9 cellular contexts compared by ENCODE assay signal in genomic region chr4:22410645-22411247, GRCh38.
A peak's percentile ranks its signal among the peaks of the same experiment; 100 is the strongest.
DNase-seq lines count a peak whose midpoint lies in the region; ATAC-seq, FAIRE-seq and TF ChIP-seq lines count a peak whose summit lies in the region.
"Had no signal": no experiment of that assay in that cellular context is flagged by ENCODE, and none has a peak within 500 bp of the region (broad histone marks: within the 10 kb centered on the region; RNA-seq: fewer than 3 reads in every experiment).

No MANE protein-coding gene starts in this region.

- H3K36me3 ChIP-seq in KMS-11 (ENCODE audit: insufficient read depth), result no peaks in the 10 kb centered on the region
- no peaks in the 10 kb centered on the region for H3K36me3 ChIP-seq in astrocyte (ENCODE audit: insufficient read depth, low read length)
- peaks cover 0 to 3% of the 10 kb centered on the region in 2 experiments for H3K36me3 ChIP-seq in mesenchymal stem cell (ENCODE audit: control insufficient read depth in 1 of 2, insufficient read depth in 2 of 2, low read depth in 1 of 2, low read length in 2 of 2)

- H3K23ac ChIP-seq in mesenchymal stem cell (ENCODE audit: low read length in 2 of 2), result no peak overlapping the region

- no peak overlapping the region for H2BK12ac ChIP-seq in mesenchymal stem cell (ENCODE audit: low read length in 2 of 2)

- no peak overlapping the region for H3K18ac ChIP-seq in mesenchymal stem cell (ENCODE audit: low read depth in 1 of 2, low read length in 2 of 2)

- H2AFZ ChIP-seq in KMS-11 (ENCODE audit: low read depth) (no peak overlapping the region), astrocyte (ENCODE audit: low read depth, low read length) (no peak overlapping the region), mesenchymal stem cell (ENCODE audit: low read depth, low read length) (no peak overlapping the region)

- peaks cover 2% of the 10 kb centered on the region for H3K36me3 Mint-ChIP-seq in astrocyte (ENCODE audit: low read depth, unreplicated experiment)
- peaks cover 4% of the 10 kb centered on the region for H3K36me3 Mint-ChIP-seq in activated naive CD8-positive, alpha-beta T cell treated with anti-CD3 and anti-CD28 coated beads for 36 hours

- no peak for ATAC-seq in HG03520 (IDR thresholded peaks at IDR 0.05; ENCODE audit: unreplicated experiment)

- H2AK5ac ChIP-seq in mesenchymal stem cell (ENCODE audit: low read length, severe bottlenecking), result no peak overlapping the region

- no peaks in the 10 kb centered on the region for H3K27me3 Mint-ChIP-seq in astrocyte (ENCODE audit: low read depth, unreplicated experiment)
- no peaks in the 10 kb centered on the region for H3K27me3 Mint-ChIP-seq in activated naive CD8-positive, alpha-beta T cell treated with anti-CD3 and anti-CD28 coated beads for 36 hours

- H3K27ac ChIP-seq in KMS-11, result no peak overlapping the region
- no peak overlapping the region for H3K27ac ChIP-seq in astrocyte (ENCODE audit: low read depth, low read length)
- H3K27ac ChIP-seq in mesenchymal stem cell (ENCODE audit: low read length, poor library complexity, severe bottlenecking), result no peak overlapping the region

- FAIRE-seq in astrocyte (lab: Jason Lieb, UNC), result no peak

- peaks cover 4% of the 10 kb centered on the region for H3K4me1 Mint-ChIP-seq in astrocyte (ENCODE audit: low read depth, unreplicated experiment)
- H3K4me1 Mint-ChIP-seq in activated naive CD8-positive, alpha-beta T cell treated with anti-CD3 and anti-CD28 coated beads for 36 hours, result no peaks in the 10 kb centered on the region

- H4K91ac ChIP-seq in mesenchymal stem cell (ENCODE audit: low read length), result no peak overlapping the region

- TF ChIP-seq CTCF in KMS-11 (conservative IDR thresholded peaks at IDR 0.05; ENCODE audit: low read depth, low read length), result peak; percentile 52; the same call in 1 of the 2 replicates
- peak; percentile 51 for TF ChIP-seq CTCF in astrocyte (IDR thresholded peaks at IDR 0.05; ENCODE audit: insufficient read depth, low read depth, low read length)

- no peak overlapping the region for H4K8ac ChIP-seq in mesenchymal stem cell (ENCODE audit: low read length)

- H3K79me2 ChIP-seq in KMS-11 (ENCODE audit: insufficient read depth, low read depth) (no peaks in the 10 kb centered on the region), astrocyte (ENCODE audit: insufficient read depth, low read length) (no peaks in the 10 kb centered on the region)

- no peak overlapping the region for H3K4me2 ChIP-seq in KMS-11
- H3K4me2 ChIP-seq in astrocyte (ENCODE audit: low read length), result no peak overlapping the region
- no peak overlapping the region for H3K4me2 ChIP-seq in mesenchymal stem cell (ENCODE audit: low read length, poor library complexity, severe bottlenecking)

- H3K79me1 ChIP-seq in mesenchymal stem cell (replicated peaks; ENCODE audit: low read length, poor library complexity, severe bottlenecking), result no peaks in the 10 kb centered on the region

- no peak overlapping the region for H3K27ac Mint-ChIP-seq in astrocyte (ENCODE audit: unreplicated experiment)
- H3K27ac Mint-ChIP-seq in activated naive CD8-positive, alpha-beta T cell treated with anti-CD3 and anti-CD28 coated beads for 36 hours, result no peak overlapping the region

- no peak overlapping the region for H2BK5ac ChIP-seq in mesenchymal stem cell (ENCODE audit: low read depth, low read length, poor library complexity, severe bottlenecking)

- no peaks in the 10 kb centered on the region for H3K9me3 Mint-ChIP-seq in astrocyte (ENCODE audit: unreplicated experiment)
- H3K9me3 Mint-ChIP-seq in activated naive CD8-positive, alpha-beta T cell treated with anti-CD3 and anti-CD28 coated beads for 36 hours, result no peaks in the 10 kb centered on the region

- H3K9ac ChIP-seq in KMS-11, result no peak overlapping the region
- H3K9ac ChIP-seq in astrocyte (ENCODE audit: low read length), result no peak overlapping the region
- H3K9ac ChIP-seq in mesenchymal stem cell (ENCODE audit: low read length), result no peak overlapping the region

- no peak overlapping the region for H2BK15ac ChIP-seq in mesenchymal stem cell (ENCODE audit: low read depth, poor library complexity, severe bottlenecking)

- H2BK120ac ChIP-seq in mesenchymal stem cell (ENCODE audit: low read depth, low read length), result no peak overlapping the region

- H3K4me3 ChIP-seq in KMS-11 (IDR thresholded peaks at IDR 0.05; ENCODE audit: insufficient read depth, low read depth, low read length), result no peak overlapping the region
- no peak overlapping the region for H3K4me3 ChIP-seq in astrocyte (ENCODE audit: insufficient read depth, low read depth, low read length)
- no peak overlapping the region for H3K4me3 ChIP-seq in mesenchymal stem cell (ENCODE audit: insufficient read depth in 1 of 2, low read depth in 1 of 2, low read length in 2 of 2)
- H3K4me3 ChIP-seq: HAP-1 had no signal

- DNase-seq in COR-L47 (lab: John Stamatoyannopoulos, UW), result peak; percentile 7
- no peak for DNase-seq in astrocyte (ENCODE audit: low read depth)
- peak; percentile 28 for DNase-seq in mesenchymal stem cell
- DNase-seq in activated naive CD8-positive, alpha-beta T cell treated with anti-CD3 and anti-CD28 coated beads for 36 hours, result no peak
- no peak for DNase-seq in HUDEP-2 (lab: John Stamatoyannopoulos, UW; ENCODE audit: unreplicated experiment in 76 of 76)
- DNase-seq in activated CD8-positive, alpha-beta memory T cell treated with anti-CD3 and anti-CD28 coated beads for 24 hours, result no peak

- H4K20me1 ChIP-seq in KMS-11 (ENCODE audit: insufficient read depth) (no peaks in the 10 kb centered on the region), astrocyte (ENCODE audit: insufficient read depth, low read length) (no peaks in the 10 kb centered on the region)

- no peak overlapping the region for H3K14ac ChIP-seq in mesenchymal stem cell (ENCODE audit: low read length in 2 of 2)

- WGBS in mesenchymal stem cell, result no CpG with 5 or more reads among the region's 1 CpG

- no peaks in the 10 kb centered on the region for H3K4me1 ChIP-seq in KMS-11 (ENCODE audit: low read depth, poor library complexity, severe bottlenecking)
- H3K4me1 ChIP-seq in astrocyte (ENCODE audit: insufficient read depth, low read length), result no peaks in the 10 kb centered on the region
- H3K4me1 ChIP-seq in mesenchymal stem cell (ENCODE audit: control insufficient read depth, insufficient read depth, low read depth, low read length), result no peaks in the 10 kb centered on the region
- H3K4me1 ChIP-seq: HAP-1 had no signal

- H3K4ac ChIP-seq in mesenchymal stem cell (ENCODE audit: low read depth in 1 of 2, low read length in 2 of 2), result no peak overlapping the region

- no peaks in the 10 kb centered on the region for H3K27me3 ChIP-seq in KMS-11 (ENCODE audit: insufficient read depth, low read depth)
- no peaks in the 10 kb centered on the region for H3K27me3 ChIP-seq in astrocyte (ENCODE audit: insufficient read depth, low read length)
- no peaks in the 10 kb centered on the region for H3K27me3 ChIP-seq in mesenchymal stem cell (ENCODE audit: control insufficient read depth in 1 of 2, insufficient read depth in 1 of 2, low read length in 2 of 2)

- no peak overlapping the region for H3K4me3 Mint-ChIP-seq in astrocyte (ENCODE audit: unreplicated experiment)
- no peak overlapping the region for H3K4me3 Mint-ChIP-seq in activated naive CD8-positive, alpha-beta T cell treated with anti-CD3 and anti-CD28 coated beads for 36 hours

- H3K9me3 ChIP-seq in astrocyte (ENCODE audit: insufficient read depth, low read depth, low read length) (no peaks in the 10 kb centered on the region), mesenchymal stem cell (ENCODE audit: control insufficient read depth, low read length) (no peaks in the 10 kb centered on the region)
- H3K9me3 ChIP-seq: HAP-1 had no signal

Comparison
In these comparisons a context has a peak if more than half of its experiments do, and no peak if none do; other contexts are left out.
1. DNase-seq: peak in COR-L47 (single experiment) and mesenchymal stem cell (single experiment); none in astrocyte (single experiment), activated naive CD8-positive, alpha-beta T cell treated with anti-CD3 and anti-CD28 coated beads for 36 hours (single experiment), HUDEP-2 (0 of 76) and activated CD8-positive, alpha-beta memory T cell treated with anti-CD3 and anti-CD28 coated beads for 24 hours (single experiment).